ENCODE assay signal across 1 cellular context in the genomic region with DNA sequence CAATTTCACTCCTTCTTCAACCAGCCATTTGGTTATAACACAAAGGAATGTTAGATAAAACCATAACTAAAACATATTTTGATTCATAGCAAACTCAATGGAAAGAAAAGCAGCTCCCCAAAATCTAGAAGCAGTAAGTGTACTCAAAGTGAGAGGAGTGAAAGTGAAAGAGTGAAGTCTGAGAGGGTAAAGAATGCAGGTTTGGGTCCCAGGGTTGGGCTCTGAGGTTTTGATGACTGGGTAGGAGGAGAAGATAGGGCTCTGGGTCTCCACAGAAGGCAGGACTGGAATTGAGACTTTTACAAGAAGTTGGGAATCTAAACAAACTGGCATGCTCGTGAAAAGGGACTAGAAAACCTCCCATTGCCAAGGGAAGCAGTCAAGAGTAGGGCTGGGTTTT.
TF ChIP-seq lines count a peak whose summit lies in the region.

No MANE protein-coding gene starts in this region.

TF ChIP-seq in IMR-90, 13 proteins besides CTCF, POLR2A, EP300 and RAD21:
- TF ChIP-seq BHLHE40 (IDR thresholded peaks at IDR 0.05; ENCODE audit: low read depth, low read length) = no peak
- TF ChIP-seq CEBPB (IDR thresholded peaks at IDR 0.05; ENCODE audit: low read depth, low read length) = no peak
- TF ChIP-seq, protein P1, sequence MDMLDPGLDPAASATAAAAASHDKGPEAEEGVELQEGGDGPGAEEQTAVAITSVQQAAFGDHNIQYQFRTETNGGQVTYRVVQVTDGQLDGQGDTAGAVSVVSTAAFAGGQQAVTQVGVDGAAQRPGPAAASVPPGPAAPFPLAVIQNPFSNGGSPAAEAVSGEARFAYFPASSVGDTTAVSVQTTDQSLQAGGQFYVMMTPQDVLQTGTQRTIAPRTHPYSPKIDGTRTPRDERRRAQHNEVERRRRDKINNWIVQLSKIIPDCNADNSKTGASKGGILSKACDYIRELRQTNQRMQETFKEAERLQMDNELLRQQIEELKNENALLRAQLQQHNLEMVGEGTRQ (IDR thresholded peaks at IDR 0.05; ENCODE audit: low read depth, low read length) = no peak
- no peak for TF ChIP-seq CHD1 (IDR thresholded peaks at IDR 0.05; ENCODE audit: low read depth, low read length)
- TF ChIP-seq, protein P2, sequence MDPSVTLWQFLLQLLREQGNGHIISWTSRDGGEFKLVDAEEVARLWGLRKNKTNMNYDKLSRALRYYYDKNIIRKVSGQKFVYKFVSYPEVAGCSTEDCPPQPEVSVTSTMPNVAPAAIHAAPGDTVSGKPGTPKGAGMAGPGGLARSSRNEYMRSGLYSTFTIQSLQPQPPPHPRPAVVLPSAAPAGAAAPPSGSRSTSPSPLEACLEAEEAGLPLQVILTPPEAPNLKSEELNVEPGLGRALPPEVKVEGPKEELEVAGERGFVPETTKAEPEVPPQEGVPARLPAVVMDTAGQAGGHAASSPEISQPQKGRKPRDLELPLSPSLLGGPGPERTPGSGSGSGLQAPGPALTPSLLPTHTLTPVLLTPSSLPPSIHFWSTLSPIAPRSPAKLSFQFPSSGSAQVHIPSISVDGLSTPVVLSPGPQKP (IDR thresholded peaks at IDR 0.05; ENCODE audit: borderline replicate concordance, low read depth, low read length) = no peak
- TF ChIP-seq RCOR1 (IDR thresholded peaks at IDR 0.05; ENCODE audit: insufficient replicate concordance, low read length) = no peak
- no peak for TF ChIP-seq MXI1 (IDR thresholded peaks at IDR 0.05; ENCODE audit: borderline replicate concordance, low read depth, low read length)
- no peak for TF ChIP-seq MAFK (IDR thresholded peaks at IDR 0.05; ENCODE audit: low read depth, low read length)
- no peak for TF ChIP-seq FOS (IDR thresholded peaks at IDR 0.05; ENCODE audit: low read depth, low read length)
- TF ChIP-seq MAZ (IDR thresholded peaks at IDR 0.05; ENCODE audit: borderline replicate concordance, low read depth, low read length) = no peak
- no peak for TF ChIP-seq NFE2L2 (IDR thresholded peaks at IDR 0.05; ENCODE audit: low read depth, low read length)
- TF ChIP-seq RFX5 (IDR thresholded peaks at IDR 0.05; ENCODE audit: low read depth, low read length) = no peak
